8 cellular contexts compared by ENCODE assay signal in genomic region chr3:128993461-128994172, GRCh38. TPM values are rescaled to one million over a fixed set of nuclear protein-coding genes. Genes with fewer than 3 reads are reported as not detected.
A peak's percentile ranks its signal among the peaks of the same experiment; 100 is the strongest.
DNase-seq lines count a peak whose midpoint lies in the region; ATAC-seq, FAIRE-seq and TF ChIP-seq lines count a peak whose summit lies in the region.

Gene CFAP92, minus strand, starts transcription at chr3:128994076. Its CDS starts 772 bp downstream, at chr3:128993304.

- peak within 1 kb of the TSS; percentile 37; the same call in 1 of the 2 replicates for H3K9ac ChIP-seq in OCI-LY1 (ENCODE audit: low read length)

- H3K4me3 ChIP-seq in OCI-LY1 (ENCODE audit: low read depth, low read length, poor library complexity, severe bottlenecking), result peak within 1 kb of the TSS; percentile 52

- no peak within 1 kb of the TSS for H3K27ac ChIP-seq in OCI-LY1 (ENCODE audit: low read depth, low read length, poor library complexity, severe bottlenecking)

- no peaks in the 10 kb centered on the region for H3K9me3 ChIP-seq in OCI-LY1 (ENCODE audit: low read length)

- H3K4me3 Mint-ChIP-seq in natural killer cell treated with Interleukin-12 subunit alpha and Interleukin-12 subunit beta and Interleukin-15 and Interleukin-18, amount 100 ng/mL, for 72 hours, result peak within 1 kb of the TSS; percentile 66
- H3K4me3 Mint-ChIP-seq in stimulated activated effector memory CD8-positive, alpha-beta T cell treated with anti-CD3 and anti-CD28 coated beads, Interleukin-12 subunit alpha, Interleukin-12 subunit beta, amount 100 ng/mL, for 72 hours, result peak within 1 kb of the TSS; percentile 63

- H3K79me2 ChIP-seq in OCI-LY1 (ENCODE audit: insufficient read depth, low read length), result no peaks in the 10 kb centered on the region

- H3F3A ChIP-seq in OCI-LY1 (ENCODE audit: insufficient read depth, low read length), result no peaks in the 10 kb centered on the region

- ATAC-seq in GM19438 (IDR thresholded peaks at IDR 0.05; ENCODE audit: low read depth, unreplicated experiment), result peak; percentile 84
- ATAC-seq in natural killer cell treated with Interleukin-12 subunit alpha and Interleukin-12 subunit beta and Interleukin-15 and Interleukin-18, amount 100 ng/mL, for 72 hours, result peak; percentile 99
- ATAC-seq in stimulated activated effector memory CD8-positive, alpha-beta T cell treated with anti-CD3 and anti-CD28 coated beads, Interleukin-12 subunit alpha, Interleukin-12 subunit beta, amount 100 ng/mL, for 72 hours, result peak; percentile 99

- H4K20me1 ChIP-seq in OCI-LY1 (ENCODE audit: insufficient read depth, low read length), result no peaks in the 10 kb centered on the region

- H2AFZ ChIP-seq in OCI-LY1 (ENCODE audit: low read length), result peak within 1 kb of the TSS; percentile 66

- TF ChIP-seq CTCF in OCI-LY1 (IDR thresholded peaks at IDR 0.05; ENCODE audit: low read length), result no peak

- no peaks in the 10 kb centered on the region for H3K36me3 ChIP-seq in OCI-LY1 (ENCODE audit: insufficient read depth, low read length)

- H3K27me3 ChIP-seq in OCI-LY1 (ENCODE audit: insufficient read depth, low read length), result no peaks in the 10 kb centered on the region

- no peaks in the 10 kb centered on the region for H3K9me2 ChIP-seq in OCI-LY1 (ENCODE audit: low read depth, low read length)

- H3K27ac Mint-ChIP-seq in natural killer cell treated with Interleukin-12 subunit alpha and Interleukin-12 subunit beta and Interleukin-15 and Interleukin-18, amount 100 ng/mL, for 72 hours, result no peak within 1 kb of the TSS
- H3K27ac Mint-ChIP-seq in stimulated activated effector memory CD8-positive, alpha-beta T cell treated with anti-CD3 and anti-CD28 coated beads, Interleukin-12 subunit alpha, Interleukin-12 subunit beta, amount 100 ng/mL, for 72 hours, result peak within 1 kb of the TSS; percentile 79

- peaks cover 15% of the 10 kb centered on the region for H3K4me1 ChIP-seq in OCI-LY1 (ENCODE audit: insufficient read depth, low read length, severe bottlenecking)

- H3K27me3 Mint-ChIP-seq in natural killer cell treated with Interleukin-12 subunit alpha and Interleukin-12 subunit beta and Interleukin-15 and Interleukin-18, amount 100 ng/mL, for 72 hours, result no peaks in the 10 kb centered on the region

- peak within 1 kb of the TSS; percentile 69 for H3K4me2 ChIP-seq in OCI-LY1 (ENCODE audit: low read length)

- H3K9me3 Mint-ChIP-seq in natural killer cell treated with Interleukin-12 subunit alpha and Interleukin-12 subunit beta and Interleukin-15 and Interleukin-18, amount 100 ng/mL, for 72 hours, result no peaks in the 10 kb centered on the region
- no peaks in the 10 kb centered on the region for H3K9me3 Mint-ChIP-seq in stimulated activated effector memory CD8-positive, alpha-beta T cell treated with anti-CD3 and anti-CD28 coated beads, Interleukin-12 subunit alpha, Interleukin-12 subunit beta, amount 100 ng/mL, for 72 hours

- FAIRE-seq in HTR-8/SVneo (lab: Jason Lieb, UNC), result no peak

- H3K36me3 Mint-ChIP-seq in natural killer cell treated with Interleukin-12 subunit alpha and Interleukin-12 subunit beta and Interleukin-15 and Interleukin-18, amount 100 ng/mL, for 72 hours, result no peaks in the 10 kb centered on the region
- H3K36me3 Mint-ChIP-seq in stimulated activated effector memory CD8-positive, alpha-beta T cell treated with anti-CD3 and anti-CD28 coated beads, Interleukin-12 subunit alpha, Interleukin-12 subunit beta, amount 100 ng/mL, for 72 hours, result peaks cover 4% of the 10 kb centered on the region

- DNase-seq in Ammon's horn (ENCODE audit: low spot score) (peak; percentile 88), HTR-8/SVneo (ENCODE audit: insufficient read length, low spot score) (peak; percentile 55), activated T-helper 1 cell treated with Interleukin-2 at 50 U/mL for 16 hours (ENCODE audit: low read depth) (peak; percentile 87), fibroblast of peridontal ligament (ENCODE audit: extremely low read depth) (peak; percentile 35)
- peak; percentile 90 for DNase-seq in natural killer cell treated with Interleukin-12 subunit alpha and Interleukin-12 subunit beta and Interleukin-15 and Interleukin-18, amount 100 ng/mL, for 72 hours (ENCODE audit: low spot score)
- peak; percentile 81 to 93 for DNase-seq in stimulated activated effector memory CD8-positive, alpha-beta T cell treated with anti-CD3 and anti-CD28 coated beads, Interleukin-12 subunit alpha, Interleukin-12 subunit beta, amount 100 ng/mL, for 72 hours (ENCODE audit: low spot score in 2 of 2)

- peaks cover 6 to 11% of the 10 kb centered on the region in 2 donors for H3K4me1 Mint-ChIP-seq in natural killer cell treated with Interleukin-12 subunit alpha and Interleukin-12 subunit beta and Interleukin-15 and Interleukin-18, amount 100 ng/mL, for 72 hours (ENCODE audit: low read depth in 2 of 2)
- H3K4me1 Mint-ChIP-seq in stimulated activated effector memory CD8-positive, alpha-beta T cell treated with anti-CD3 and anti-CD28 coated beads, Interleukin-12 subunit alpha, Interleukin-12 subunit beta, amount 100 ng/mL, for 72 hours, result peaks cover 15% of the 10 kb centered on the region

RNA-seq across cellular contexts. Expression of gene CFAP92, which starts in this region (rescaled TPM):
- under 1 TPM in 1 of 2 donors, not detected in 1; 0.50 TPM for total RNA-seq in natural killer cell treated with Interleukin-12 subunit alpha and Interleukin-12 subunit beta and Interleukin-15 and Interleukin-18, amount 100 ng/mL, for 72 hours

Comparison
In these comparisons a context has a peak if more than half of its experiments do, and no peak if none do; other contexts are left out.
1. Peak in DNase-seq and ATAC-seq in natural killer cell treated with Interleukin-12 subunit alpha and Interleukin-12 subunit beta and Interleukin-15 and Interleukin-18, amount 100 ng/mL, for 72 hours; RNA of the gene not detected or under 1 TPM.
2. DNase-seq: peak in every context shown above with its lines; median percentile 90 in natural killer cell treated with Interleukin-12 subunit alpha and Interleukin-12 subunit beta and Interleukin-15 and Interleukin-18, amount 100 ng/mL, for 72 hours; 88 in Ammon's horn; 87 in activated T-helper 1 cell treated with Interleukin-2 at 50 U/mL for 16 hours; 87 in stimulated activated effector memory CD8-positive, alpha-beta T cell treated with anti-CD3 and anti-CD28 coated beads, Interleukin-12 subunit alpha, Interleukin-12 subunit beta, amount 100 ng/mL, for 72 hours; 55 in HTR-8/SVneo; 35 in fibroblast of peridontal ligament.